8 cellular contexts compared by ENCODE assay signal in the genomic region with DNA sequence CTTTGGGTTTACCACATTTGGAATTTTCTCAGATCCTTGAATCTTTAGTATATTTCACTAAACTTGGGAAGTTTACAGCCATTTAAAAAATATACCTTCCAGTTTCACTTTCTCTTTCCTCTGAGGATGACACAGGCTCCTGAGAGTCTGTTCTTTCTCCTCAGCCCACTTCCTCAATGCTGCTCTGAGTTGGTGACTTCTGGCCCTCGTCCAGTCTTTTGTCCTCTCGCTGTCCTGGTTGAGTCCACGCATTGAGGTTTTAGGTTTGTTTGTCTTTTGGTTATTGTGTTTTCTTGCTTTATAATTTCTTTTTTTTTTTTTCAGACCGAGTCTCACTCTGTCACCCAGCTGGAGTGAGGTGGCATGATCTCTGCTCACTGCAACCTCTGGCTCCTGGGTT. TPM values are rescaled to one million over a fixed set of nuclear protein-coding genes. Genes with fewer than 3 reads are reported as not detected.
A peak's percentile ranks its signal among the peaks of the same experiment; 100 is the strongest.
DNase-seq lines count a peak whose midpoint lies in the region; ATAC-seq and TF ChIP-seq lines count a peak whose summit lies in the region.

No MANE protein-coding gene starts in this region.

- DNase-seq in AG10803 (ENCODE audit: low read depth) (peak; percentile 12), RPMI7951 (ENCODE audit: low read depth) (peak; percentile 83), epithelial cell of prostate (ENCODE audit: low read depth, low spot score) (peak; percentile 36), posterior vena cava (ENCODE audit: low spot score) (peak; percentile 71), NCI-H226 (no peak), T1000 (lab: John Stamatoyannopoulos, UW) (no peak)

- TF ChIP-seq CTCF in AG10803 (conservative IDR thresholded peaks at IDR 0.05; ENCODE audit: low read length): no peak

- intact Hi-C loops in posterior vena cava (cut with DNase I): loop anchor here (2.0 to 10.0 kb wide), 4 partner anchors 74 to 212 kb away; partner anchors contain the start of gene MBP (in 1 of the 2)

- H3K4me3 ChIP-seq in AG10803 (ENCODE audit: low read length): no peak overlapping the region

- H3K27ac ChIP-seq in epithelial cell of prostate: no peak overlapping the region

- ATAC-seq in GM18861 (IDR thresholded peaks at IDR 0.05; ENCODE audit: unreplicated experiment): peak; percentile 73
- peak; percentile 81 for ATAC-seq in HG03045 (IDR thresholded peaks at IDR 0.05; ENCODE audit: unreplicated experiment)

RNA-seq across cellular contexts. Expression of gene GALR1, which starts 40.7 kb away (rescaled TPM):
- not detected in 2 replicates for total RNA-seq in RPMI7951 (2014; rRNA removed; shearing (Covaris generic))
- under 1 TPM; under 0.01 to 0.05 TPM for total RNA-seq in posterior vena cava

Comparison
In these comparisons a context has a peak if more than half of its experiments do, and no peak if none do; other contexts are left out.
1. DNase-seq: peak in AG10803 (single experiment), RPMI7951 (single experiment), epithelial cell of prostate (single experiment) and posterior vena cava (single experiment); none in NCI-H226 (single experiment) and T1000 (single experiment).